ENCODE assay signal across 1 cellular context in the genomic region with DNA sequence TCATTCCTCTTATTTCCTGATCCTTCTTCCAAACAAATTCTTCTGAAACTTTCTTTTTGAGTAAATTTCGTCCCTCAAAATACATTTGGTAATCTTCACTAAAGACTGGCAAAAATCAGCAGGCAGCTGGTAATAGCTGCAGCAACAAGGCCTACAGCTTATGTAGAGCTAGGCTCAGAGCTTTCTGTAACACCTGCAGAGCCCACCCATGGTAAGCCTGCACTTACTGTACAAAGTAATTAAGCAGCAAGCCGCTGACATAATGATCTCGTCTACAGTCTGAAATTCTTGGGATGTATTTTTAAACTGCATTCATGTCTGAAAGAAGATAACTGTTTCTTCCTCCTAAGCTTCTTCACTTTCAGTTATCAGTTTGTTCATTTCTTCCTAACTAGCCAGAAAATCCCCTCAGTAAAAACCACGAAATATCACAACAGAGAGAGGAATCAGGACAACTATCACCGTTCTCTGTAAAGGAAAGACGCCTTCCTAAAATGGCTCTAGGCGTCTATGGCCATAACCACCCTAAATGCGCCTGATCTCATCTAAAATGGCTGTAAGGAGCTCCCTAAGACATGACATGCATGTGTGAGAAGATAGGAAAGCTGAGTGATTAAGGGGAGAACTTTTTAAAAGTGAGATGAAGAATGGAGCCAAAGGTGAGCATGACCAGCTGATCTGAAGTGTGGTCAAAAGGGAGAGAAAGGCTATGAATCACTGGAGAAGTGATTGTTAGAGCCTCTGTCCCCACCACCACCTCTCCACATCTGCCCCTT.
TF ChIP-seq lines count a peak whose summit lies in the region.

No MANE protein-coding gene starts in this region.

TF ChIP-seq in GM12878, 131 proteins besides CTCF, POLR2A, EP300 and RAD21 (continued from another document):
- TF ChIP-seq ZNF274 (IDR thresholded peaks at IDR 0.05; ENCODE audit: insufficient read depth, insufficient read length) (no peak), DPF2 (IDR thresholded peaks at IDR 0.05) (peak; percentile 38; the same call in 1 of the 2 replicates), SP1 (IDR thresholded peaks at IDR 0.05; ENCODE audit: low read depth, low read length) (no peak), ZNF24 (IDR thresholded peaks at IDR 0.05) (peak; percentile 2; the same call in 1 of the 2 replicates), WRNIP1 (IDR thresholded peaks at IDR 0.05; ENCODE audit: borderline replicate concordance, low read depth, low read length) (no peak), ESRRA (IDR thresholded peaks at IDR 0.05; ENCODE audit: low read length) (no peak), ZNF207 (IDR thresholded peaks at IDR 0.05; ENCODE audit: borderline replicate concordance) (no peak), PBX3 (IDR thresholded peaks at IDR 0.05; ENCODE audit: insufficient replicate concordance, low read depth, low read length) (peak; percentile 30), JUNB (IDR thresholded peaks at IDR 0.05) (peak; percentile 58), USF2 (IDR thresholded peaks at IDR 0.05; ENCODE audit: borderline replicate concordance, low read depth, low read length) (no peak), SRF (IDR thresholded peaks at IDR 0.05; ENCODE audit: low read depth in 2 of 2, low read length in 2 of 2) (no peak), CHD1 (IDR thresholded peaks at IDR 0.05; ENCODE audit: low read depth, low read length) (no peak), MEF2A (IDR thresholded peaks at IDR 0.05; ENCODE audit: insufficient read depth, low read depth, low read length) (0 out of 2 replicates have a peak, but pooled peaks have one; percentile 40), ATF7 (IDR thresholded peaks at IDR 0.05; ENCODE audit: low read depth) (peak; percentile 15; the same call in 1 of the 2 replicates), HDAC6 (IDR thresholded peaks at IDR 0.05; ENCODE audit: unreplicated experiment) (no peak), SIN3A (IDR thresholded peaks at IDR 0.05; ENCODE audit: low read depth, low read length) (no peak), SMAD5 (IDR thresholded peaks at IDR 0.05; ENCODE audit: low read depth) (no peak), ZNF687 (IDR thresholded peaks at IDR 0.05) (no peak), BMI1 (IDR thresholded peaks at IDR 0.05; ENCODE audit: borderline replicate concordance) (no peak), TCF12 (IDR thresholded peaks at IDR 0.05; ENCODE audit: low read depth, low read length) (no peak), CHD2 (IDR thresholded peaks at IDR 0.05; ENCODE audit: borderline replicate concordance, low read depth, low read length) (no peak), MTA2 (IDR thresholded peaks at IDR 0.05; ENCODE audit: low read depth) (peak; percentile 58; the same call in 1 of the 2 replicates), MLLT1 (IDR thresholded peaks at IDR 0.05) (no peak), TBL1XR1 (IDR thresholded peaks at IDR 0.05; ENCODE audit: low read depth, low read length) (no peak), SMAD1 (IDR thresholded peaks at IDR 0.05; ENCODE audit: low read depth, partially characterized antibody) (no peak), SKIL (IDR thresholded peaks at IDR 0.05; ENCODE audit: low read depth, poor library complexity, severe bottlenecking) (no peak), CBFB (IDR thresholded peaks at IDR 0.05; ENCODE audit: low read depth) (peak; percentile 61; the same call in 1 of the 2 replicates), PAX8 (IDR thresholded peaks at IDR 0.05) (no peak), RB1 (IDR thresholded peaks at IDR 0.05; ENCODE audit: borderline replicate concordance) (no peak), ZSCAN29 (IDR thresholded peaks at IDR 0.05) (no peak), KLF5 (IDR thresholded peaks at IDR 0.05; ENCODE audit: partially characterized antibody) (no peak), SREBF2 (IDR thresholded peaks at IDR 0.05; ENCODE audit: low read length) (no peak), HCFC1 (IDR thresholded peaks at IDR 0.05; ENCODE audit: low read length) (no peak), MTA3 (IDR thresholded peaks at IDR 0.05; ENCODE audit: borderline replicate concordance, low read length) (peak; percentile 79; the same call in 1 of the 2 replicates), NFXL1 (IDR thresholded peaks at IDR 0.05; ENCODE audit: borderline replicate concordance) (no peak), IKZF1 (conservative IDR thresholded peaks at IDR 0.05) (peak; percentile 61), TARDBP (IDR thresholded peaks at IDR 0.05; ENCODE audit: borderline replicate concordance) (no peak), FOXM1 (IDR thresholded peaks at IDR 0.05; ENCODE audit: low read depth, low read length) (peak; percentile 78; the same call in 1 of the 2 replicates), NBN (IDR thresholded peaks at IDR 0.05) (no peak), TCF3 (IDR thresholded peaks at IDR 0.05; ENCODE audit: borderline replicate concordance, insufficient read depth, low read depth, low read length) (no peak), SUPT20H (IDR thresholded peaks at IDR 0.05; ENCODE audit: borderline replicate concordance, control insufficient read depth, low read depth, low read length) (no peak), HDAC2 (IDR thresholded peaks at IDR 0.05) (no peak), ZNF622 (IDR thresholded peaks at IDR 0.05) (no peak), CEBPZ (IDR thresholded peaks at IDR 0.05; ENCODE audit: low read depth, low read length) (no peak), RBBP5 (conservative IDR thresholded peaks at IDR 0.05) (no peak), ZBED1 (IDR thresholded peaks at IDR 0.05; ENCODE audit: borderline replicate concordance) (peak; percentile 96), STAT1 (conservative IDR thresholded peaks at IDR 0.05) (no peak; the same call in 1 of the 2 replicates), IRF4 (IDR thresholded peaks at IDR 0.05; ENCODE audit: low read depth, low read length) (no peak), MAX (IDR thresholded peaks at IDR 0.05; ENCODE audit: low read depth, low read length) (no peak)
- TF ChIP-seq, protein P1, sequence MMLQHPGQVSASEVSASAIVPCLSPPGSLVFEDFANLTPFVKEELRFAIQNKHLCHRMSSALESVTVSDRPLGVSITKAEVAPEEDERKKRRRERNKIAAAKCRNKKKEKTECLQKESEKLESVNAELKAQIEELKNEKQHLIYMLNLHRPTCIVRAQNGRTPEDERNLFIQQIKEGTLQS (IDR thresholded peaks at IDR 0.05; ENCODE audit: borderline replicate concordance, extremely low read depth, low read depth, low read length), result no peak
TF ChIP-seq in GM12878: peak in this region for 23.
